Comparison of ENCODE assay signal across 1 cellular context in the genomic region with DNA sequence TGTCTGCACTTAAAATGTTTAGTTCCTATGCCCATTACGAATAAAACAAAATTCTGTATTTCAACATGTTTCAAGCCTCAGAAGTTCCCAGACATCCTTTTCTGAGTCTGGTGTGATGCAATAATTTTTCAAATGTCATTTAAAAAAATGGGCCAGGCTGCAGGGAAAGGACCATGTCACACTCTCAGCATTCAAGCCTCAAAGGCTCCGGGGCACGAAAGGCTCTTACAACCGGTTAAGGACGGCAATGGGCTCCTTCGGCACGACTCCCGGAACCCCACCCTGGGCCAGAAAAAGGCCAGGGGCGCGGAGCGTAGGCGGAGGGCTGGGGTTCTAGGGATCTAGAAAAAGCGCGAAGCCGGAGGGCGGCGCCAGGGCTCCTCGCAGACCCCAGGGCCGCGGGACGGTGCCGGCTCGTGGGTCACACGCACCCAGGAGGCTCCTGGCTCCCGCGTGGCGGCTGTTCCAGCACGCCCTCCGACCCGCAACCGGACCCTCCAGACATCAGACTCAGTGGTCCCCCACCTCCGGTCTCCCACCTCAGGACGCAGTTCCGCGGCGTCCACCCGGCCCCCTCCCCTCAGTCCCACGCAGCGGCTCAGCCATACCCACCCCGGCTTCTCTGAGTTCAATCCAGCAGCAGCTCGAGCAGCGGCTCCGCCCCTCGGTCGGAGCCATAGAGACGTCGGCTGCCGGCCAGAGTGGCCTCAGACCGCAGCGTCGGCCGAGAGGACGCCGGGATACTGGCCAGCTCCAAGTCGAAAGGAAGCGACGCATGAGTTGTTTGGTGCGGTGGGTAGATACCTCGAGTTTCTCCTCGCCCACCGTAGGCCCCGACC.
TF ChIP-seq lines count a peak whose summit lies in the region.

A gene with protein sequence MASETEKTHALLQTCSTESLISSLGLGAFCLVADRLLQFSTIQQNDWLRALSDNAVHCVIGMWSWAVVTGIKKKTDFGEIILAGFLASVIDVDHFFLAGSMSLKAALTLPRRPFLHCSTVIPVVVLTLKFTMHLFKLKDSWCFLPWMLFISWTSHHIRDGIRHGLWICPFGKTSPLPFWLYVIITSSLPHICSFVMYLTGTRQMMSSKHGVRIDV (minus strand): TSS at position 656 of the 839 bp plus-strand sequence. CDS start 29,896 bp downstream, outside the sequence.

TF ChIP-seq in HepG2, 621 proteins besides CTCF, POLR2A, EP300 and RAD21 (continued from another document and continues in another):
- TF ChIP-seq, protein P1, sequence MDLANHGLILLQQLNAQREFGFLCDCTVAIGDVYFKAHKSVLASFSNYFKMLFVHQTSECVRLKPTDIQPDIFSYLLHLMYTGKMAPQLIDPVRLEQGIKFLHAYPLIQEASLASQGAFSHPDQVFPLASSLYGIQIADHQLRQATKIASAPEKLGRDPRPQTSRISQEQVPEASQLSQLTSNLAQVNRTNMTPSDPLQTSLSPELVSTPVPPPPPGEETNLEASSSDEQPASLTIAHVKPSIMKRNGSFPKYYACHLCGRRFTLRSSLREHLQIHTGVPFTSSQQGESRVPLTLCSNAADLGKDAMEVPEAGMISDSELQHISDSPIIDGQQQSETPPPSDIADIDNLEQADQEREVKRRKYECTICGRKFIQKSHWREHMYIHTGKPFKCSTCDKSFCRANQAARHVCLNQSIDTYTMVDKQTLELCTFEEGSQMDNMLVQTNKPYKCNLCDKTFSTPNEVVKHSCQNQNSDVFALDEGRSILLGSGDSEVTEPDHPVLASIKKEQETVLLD (CRISPR knock-in tag; IDR thresholded peaks at IDR 0.05; ENCODE audit: low read depth), result 0 out of 2 replicates have a peak, but pooled peaks have one; percentile 56
- TF ChIP-seq ZNF546 (CRISPR knock-in tag; conservative IDR thresholded peaks at IDR 0.05), result peak; percentile 62; the same call in 1 of the 2 replicates
- peak; percentile 38; the same call in 1 of the 2 replicates for TF ChIP-seq BCL6 (CRISPR knock-in tag; IDR thresholded peaks at IDR 0.05)
- TF ChIP-seq EZH2 (conservative IDR thresholded peaks at IDR 0.05; ENCODE audit: low read depth, low read length), result no peak
- TF ChIP-seq ZNF724P (CRISPR knock-in tag; IDR thresholded peaks at IDR 0.05; ENCODE audit: borderline replicate concordance), result no peak
- TF ChIP-seq ZNF570 (CRISPR knock-in tag; IDR thresholded peaks at IDR 0.05; ENCODE audit: borderline replicate concordance), result no peak
- no peak; the same call in 1 of the 2 replicates for TF ChIP-seq FOXA3 (CRISPR knock-in tag; IDR thresholded peaks at IDR 0.05)
- TF ChIP-seq PCBP2 (optimal IDR thresholded peaks at IDR 0.05; ENCODE audit: low read depth, low read length, poor library complexity, severe bottlenecking), result no peak
- TF ChIP-seq SMAD1 (CRISPR knock-in tag; IDR thresholded peaks at IDR 0.05; ENCODE audit: borderline replicate concordance, low read depth), result no peak; the same call in 1 of the 2 replicates
- TF ChIP-seq HOXA7 (CRISPR knock-in tag; IDR thresholded peaks at IDR 0.05), result no peak
- TF ChIP-seq SNAI1 (CRISPR knock-in tag; IDR thresholded peaks at IDR 0.05; ENCODE audit: borderline replicate concordance), result peak; percentile 82
- TF ChIP-seq MXI1 (IDR thresholded peaks at IDR 0.05; ENCODE audit: borderline replicate concordance, low read depth, low read length), result peak; percentile 36; the same call in 2 of the 3 replicates
- no peak for TF ChIP-seq SMC3 (IDR thresholded peaks at IDR 0.05; ENCODE audit: low read length)
- peak; percentile 69 for TF ChIP-seq SPEN (CRISPR knock-in tag; IDR thresholded peaks at IDR 0.05; ENCODE audit: low read depth)
- TF ChIP-seq, protein P2, sequence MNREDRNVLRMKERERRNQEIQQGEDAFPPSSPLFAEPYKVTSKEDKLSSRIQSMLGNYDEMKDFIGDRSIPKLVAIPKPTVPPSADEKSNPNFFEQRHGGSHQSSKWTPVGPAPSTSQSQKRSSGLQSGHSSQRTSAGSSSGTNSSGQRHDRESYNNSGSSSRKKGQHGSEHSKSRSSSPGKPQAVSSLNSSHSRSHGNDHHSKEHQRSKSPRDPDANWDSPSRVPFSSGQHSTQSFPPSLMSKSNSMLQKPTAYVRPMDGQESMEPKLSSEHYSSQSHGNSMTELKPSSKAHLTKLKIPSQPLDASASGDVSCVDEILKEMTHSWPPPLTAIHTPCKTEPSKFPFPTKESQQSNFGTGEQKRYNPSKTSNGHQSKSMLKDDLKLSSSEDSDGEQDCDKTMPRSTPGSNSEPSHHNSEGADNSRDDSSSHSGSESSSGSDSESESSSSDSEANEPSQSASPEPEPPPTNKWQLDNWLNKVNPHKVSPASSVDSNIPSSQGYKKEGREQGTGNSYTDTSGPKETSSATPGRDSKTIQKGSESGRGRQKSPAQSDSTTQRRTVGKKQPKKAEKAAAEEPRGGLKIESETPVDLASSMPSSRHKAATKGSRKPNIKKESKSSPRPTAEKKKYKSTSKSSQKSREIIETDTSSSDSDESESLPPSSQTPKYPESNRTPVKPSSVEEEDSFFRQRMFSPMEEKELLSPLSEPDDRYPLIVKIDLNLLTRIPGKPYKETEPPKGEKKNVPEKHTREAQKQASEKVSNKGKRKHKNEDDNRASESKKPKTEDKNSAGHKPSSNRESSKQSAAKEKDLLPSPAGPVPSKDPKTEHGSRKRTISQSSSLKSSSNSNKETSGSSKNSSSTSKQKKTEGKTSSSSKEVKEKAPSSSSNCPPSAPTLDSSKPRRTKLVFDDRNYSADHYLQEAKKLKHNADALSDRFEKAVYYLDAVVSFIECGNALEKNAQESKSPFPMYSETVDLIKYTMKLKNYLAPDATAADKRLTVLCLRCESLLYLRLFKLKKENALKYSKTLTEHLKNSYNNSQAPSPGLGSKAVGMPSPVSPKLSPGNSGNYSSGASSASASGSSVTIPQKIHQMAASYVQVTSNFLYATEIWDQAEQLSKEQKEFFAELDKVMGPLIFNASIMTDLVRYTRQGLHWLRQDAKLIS (CRISPR knock-in tag; IDR thresholded peaks at IDR 0.05), result no peak
- TF ChIP-seq, protein P3, sequence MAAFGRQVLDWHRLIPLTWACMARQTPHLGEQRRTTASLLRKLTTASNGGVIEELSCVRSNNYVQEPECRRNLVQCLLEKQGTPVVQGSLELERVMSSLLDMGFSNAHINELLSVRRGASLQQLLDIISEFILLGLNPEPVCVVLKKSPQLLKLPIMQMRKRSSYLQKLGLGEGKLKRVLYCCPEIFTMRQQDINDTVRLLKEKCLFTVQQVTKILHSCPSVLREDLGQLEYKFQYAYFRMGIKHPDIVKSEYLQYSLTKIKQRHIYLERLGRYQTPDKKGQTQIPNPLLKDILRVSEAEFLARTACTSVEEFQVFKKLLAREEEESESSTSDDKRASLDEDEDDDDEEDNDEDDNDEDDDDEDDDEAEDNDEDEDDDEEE (CRISPR knock-in tag; IDR thresholded peaks at IDR 0.05), result peak; percentile 50; the same call in 1 of the 2 replicates
- TF ChIP-seq ZSCAN21 (CRISPR knock-in tag; IDR thresholded peaks at IDR 0.05; ENCODE audit: borderline replicate concordance), result peak; percentile 72; the same call in 1 of the 2 replicates
- 0 out of 2 replicates have a peak, but pooled peaks have one; percentile 31 for TF ChIP-seq ZNF761 (CRISPR knock-in tag; conservative IDR thresholded peaks at IDR 0.05)
- TF ChIP-seq PHB2 (IDR thresholded peaks at IDR 0.05; ENCODE audit: partially characterized antibody), result no peak
- no peak for TF ChIP-seq ZNF383 (CRISPR knock-in tag; IDR thresholded peaks at IDR 0.05; ENCODE audit: borderline replicate concordance)
- no peak for TF ChIP-seq ZNF296 (CRISPR knock-in tag; conservative IDR thresholded peaks at IDR 0.05)
- TF ChIP-seq ARNTL (CRISPR knock-in tag; IDR thresholded peaks at IDR 0.05), result no peak
- TF ChIP-seq HNRNPLL (IDR thresholded peaks at IDR 0.05; ENCODE audit: low read depth, low read length, poor library complexity, severe bottlenecking), result peak; percentile 66
- no peak for TF ChIP-seq HNF1A (IDR thresholded peaks at IDR 0.05; ENCODE audit: low read depth)
- no peak; the same call in 1 of the 2 replicates for TF ChIP-seq HNF1A (CRISPR knock-in tag; IDR thresholded peaks at IDR 0.05; ENCODE audit: borderline replicate concordance)
- peak; percentile 28; the same call in 1 of the 2 replicates for TF ChIP-seq DNMT1 (CRISPR knock-in tag; IDR thresholded peaks at IDR 0.05)
- 0 out of 2 replicates have a peak, but pooled peaks have one; percentile 4 for TF ChIP-seq ZNF280D (CRISPR knock-in tag; IDR thresholded peaks at IDR 0.05)
- peak; percentile 46; the same call in 1 of the 2 replicates for TF ChIP-seq KMT2A (CRISPR knock-in tag; IDR thresholded peaks at IDR 0.05)
- no peak for TF ChIP-seq ZNF282 (IDR thresholded peaks at IDR 0.05; ENCODE audit: partially characterized antibody)
- peak; percentile 74; the same call in 1 of the 2 replicates for TF ChIP-seq HIVEP1 (CRISPR knock-in tag; IDR thresholded peaks at IDR 0.05)
- TF ChIP-seq, protein P4, sequence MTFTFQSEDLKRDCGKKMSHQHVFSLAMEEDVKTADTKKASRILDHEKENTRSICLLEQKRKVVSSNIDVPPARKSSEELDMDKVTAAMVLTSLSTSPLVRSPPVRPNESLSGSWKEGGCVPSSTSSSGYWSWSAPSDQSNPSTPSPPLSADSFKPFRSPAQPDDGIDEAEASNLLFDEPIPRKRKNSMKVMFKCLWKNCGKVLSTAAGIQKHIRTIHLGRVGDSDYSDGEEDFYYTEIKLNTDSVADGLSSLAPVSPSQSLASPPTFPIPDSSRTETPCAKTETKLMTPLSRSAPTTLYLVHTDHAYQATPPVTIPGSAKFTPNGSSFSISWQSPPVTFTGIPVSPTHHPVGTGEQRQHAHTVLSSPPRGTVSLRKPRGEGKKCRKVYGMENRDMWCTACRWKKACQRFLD (CRISPR knock-in tag; IDR thresholded peaks at IDR 0.05; ENCODE audit: borderline replicate concordance), result no peak; the same call in 1 of the 2 replicates
- peak; percentile 17 for TF ChIP-seq XRCC5 (optimal IDR thresholded peaks at IDR 0.05; ENCODE audit: low read length)
- TF ChIP-seq MIXL1 (CRISPR knock-in tag; IDR thresholded peaks at IDR 0.05), result no peak
- no peak for TF ChIP-seq ZNF33A (CRISPR knock-in tag; IDR thresholded peaks at IDR 0.05; ENCODE audit: borderline replicate concordance)
- TF ChIP-seq, protein P5, sequence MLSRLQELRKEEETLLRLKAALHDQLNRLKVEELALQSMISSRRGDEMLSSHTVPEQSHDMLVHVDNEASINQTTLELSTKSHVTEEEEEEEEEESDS (CRISPR knock-in tag; IDR thresholded peaks at IDR 0.05; ENCODE audit: borderline replicate concordance), result no peak
- TF ChIP-seq, protein P6, sequence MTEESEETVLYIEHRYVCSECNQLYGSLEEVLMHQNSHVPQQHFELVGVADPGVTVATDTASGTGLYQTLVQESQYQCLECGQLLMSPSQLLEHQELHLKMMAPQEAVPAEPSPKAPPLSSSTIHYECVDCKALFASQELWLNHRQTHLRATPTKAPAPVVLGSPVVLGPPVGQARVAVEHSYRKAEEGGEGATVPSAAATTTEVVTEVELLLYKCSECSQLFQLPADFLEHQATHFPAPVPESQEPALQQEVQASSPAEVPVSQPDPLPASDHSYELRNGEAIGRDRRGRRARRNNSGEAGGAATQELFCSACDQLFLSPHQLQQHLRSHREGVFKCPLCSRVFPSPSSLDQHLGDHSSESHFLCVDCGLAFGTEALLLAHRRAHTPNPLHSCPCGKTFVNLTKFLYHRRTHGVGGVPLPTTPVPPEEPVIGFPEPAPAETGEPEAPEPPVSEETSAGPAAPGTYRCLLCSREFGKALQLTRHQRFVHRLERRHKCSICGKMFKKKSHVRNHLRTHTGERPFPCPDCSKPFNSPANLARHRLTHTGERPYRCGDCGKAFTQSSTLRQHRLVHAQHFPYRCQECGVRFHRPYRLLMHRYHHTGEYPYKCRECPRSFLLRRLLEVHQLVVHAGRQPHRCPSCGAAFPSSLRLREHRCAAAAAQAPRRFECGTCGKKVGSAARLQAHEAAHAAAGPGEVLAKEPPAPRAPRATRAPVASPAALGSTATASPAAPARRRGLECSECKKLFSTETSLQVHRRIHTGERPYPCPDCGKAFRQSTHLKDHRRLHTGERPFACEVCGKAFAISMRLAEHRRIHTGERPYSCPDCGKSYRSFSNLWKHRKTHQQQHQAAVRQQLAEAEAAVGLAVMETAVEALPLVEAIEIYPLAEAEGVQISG (CRISPR knock-in tag; IDR thresholded peaks at IDR 0.05), result peak; percentile 99
